Comparison of ENCODE assay signal across 1 cellular context in the genomic region with DNA sequence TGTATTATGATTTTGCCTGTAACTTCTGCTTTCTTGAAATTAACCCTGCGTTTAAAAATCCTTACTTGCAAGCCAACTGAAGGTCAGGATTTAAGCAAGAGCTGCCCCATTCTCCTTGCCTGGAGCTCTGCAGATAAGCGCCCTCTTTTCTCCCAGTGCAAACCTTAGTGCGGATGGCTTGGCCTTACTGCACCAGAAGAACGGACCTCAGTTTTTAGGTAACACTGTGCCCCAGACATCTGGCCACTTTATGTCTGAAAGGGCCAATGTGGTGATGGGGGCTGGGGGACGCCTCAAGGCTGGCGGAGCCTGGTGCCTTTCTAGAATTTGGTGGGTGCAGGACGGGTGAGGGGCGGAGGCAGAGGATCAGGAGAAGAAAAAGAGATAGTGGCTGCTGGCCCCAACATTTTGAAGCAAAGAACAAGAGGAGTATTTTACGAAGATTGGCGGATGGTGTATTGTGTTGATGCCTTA.
TF ChIP-seq lines count a peak whose summit lies in the region.

No MANE protein-coding gene starts in this region.

TF ChIP-seq in WTC11, 78 proteins besides CTCF, POLR2A, EP300 and RAD21 (continued from another document):
- TF ChIP-seq, protein P1, sequence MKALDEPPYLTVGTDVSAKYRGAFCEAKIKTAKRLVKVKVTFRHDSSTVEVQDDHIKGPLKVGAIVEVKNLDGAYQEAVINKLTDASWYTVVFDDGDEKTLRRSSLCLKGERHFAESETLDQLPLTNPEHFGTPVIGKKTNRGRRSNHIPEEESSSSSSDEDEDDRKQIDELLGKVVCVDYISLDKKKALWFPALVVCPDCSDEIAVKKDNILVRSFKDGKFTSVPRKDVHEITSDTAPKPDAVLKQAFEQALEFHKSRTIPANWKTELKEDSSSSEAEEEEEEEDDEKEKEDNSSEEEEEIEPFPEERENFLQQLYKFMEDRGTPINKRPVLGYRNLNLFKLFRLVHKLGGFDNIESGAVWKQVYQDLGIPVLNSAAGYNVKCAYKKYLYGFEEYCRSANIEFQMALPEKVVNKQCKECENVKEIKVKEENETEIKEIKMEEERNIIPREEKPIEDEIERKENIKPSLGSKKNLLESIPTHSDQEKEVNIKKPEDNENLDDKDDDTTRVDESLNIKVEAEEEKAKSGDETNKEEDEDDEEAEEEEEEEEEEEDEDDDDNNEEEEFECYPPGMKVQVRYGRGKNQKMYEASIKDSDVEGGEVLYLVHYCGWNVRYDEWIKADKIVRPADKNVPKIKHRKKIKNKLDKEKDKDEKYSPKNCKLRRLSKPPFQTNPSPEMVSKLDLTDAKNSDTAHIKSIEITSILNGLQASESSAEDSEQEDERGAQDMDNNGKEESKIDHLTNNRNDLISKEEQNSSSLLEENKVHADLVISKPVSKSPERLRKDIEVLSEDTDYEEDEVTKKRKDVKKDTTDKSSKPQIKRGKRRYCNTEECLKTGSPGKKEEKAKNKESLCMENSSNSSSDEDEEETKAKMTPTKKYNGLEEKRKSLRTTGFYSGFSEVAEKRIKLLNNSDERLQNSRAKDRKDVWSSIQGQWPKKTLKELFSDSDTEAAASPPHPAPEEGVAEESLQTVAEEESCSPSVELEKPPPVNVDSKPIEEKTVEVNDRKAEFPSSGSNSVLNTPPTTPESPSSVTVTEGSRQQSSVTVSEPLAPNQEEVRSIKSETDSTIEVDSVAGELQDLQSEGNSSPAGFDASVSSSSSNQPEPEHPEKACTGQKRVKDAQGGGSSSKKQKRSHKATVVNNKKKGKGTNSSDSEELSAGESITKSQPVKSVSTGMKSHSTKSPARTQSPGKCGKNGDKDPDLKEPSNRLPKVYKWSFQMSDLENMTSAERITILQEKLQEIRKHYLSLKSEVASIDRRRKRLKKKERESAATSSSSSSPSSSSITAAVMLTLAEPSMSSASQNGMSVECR (CRISPR knock-in tag; IDR thresholded peaks at IDR 0.05; ENCODE audit: borderline replicate concordance), result no peak
- TF ChIP-seq ZNF121 (CRISPR knock-in tag; IDR thresholded peaks at IDR 0.05) (peak; percentile 41; the same call in 1 of the 2 replicates), EMX1 (CRISPR knock-in tag; IDR thresholded peaks at IDR 0.05) (no peak), ZNF138 (CRISPR knock-in tag; conservative IDR thresholded peaks at IDR 0.05) (0 out of 2 replicates have a peak, but pooled peaks have one; percentile 14), SOX15 (CRISPR knock-in tag; IDR thresholded peaks at IDR 0.05) (no peak)
- TF ChIP-seq, protein P2, sequence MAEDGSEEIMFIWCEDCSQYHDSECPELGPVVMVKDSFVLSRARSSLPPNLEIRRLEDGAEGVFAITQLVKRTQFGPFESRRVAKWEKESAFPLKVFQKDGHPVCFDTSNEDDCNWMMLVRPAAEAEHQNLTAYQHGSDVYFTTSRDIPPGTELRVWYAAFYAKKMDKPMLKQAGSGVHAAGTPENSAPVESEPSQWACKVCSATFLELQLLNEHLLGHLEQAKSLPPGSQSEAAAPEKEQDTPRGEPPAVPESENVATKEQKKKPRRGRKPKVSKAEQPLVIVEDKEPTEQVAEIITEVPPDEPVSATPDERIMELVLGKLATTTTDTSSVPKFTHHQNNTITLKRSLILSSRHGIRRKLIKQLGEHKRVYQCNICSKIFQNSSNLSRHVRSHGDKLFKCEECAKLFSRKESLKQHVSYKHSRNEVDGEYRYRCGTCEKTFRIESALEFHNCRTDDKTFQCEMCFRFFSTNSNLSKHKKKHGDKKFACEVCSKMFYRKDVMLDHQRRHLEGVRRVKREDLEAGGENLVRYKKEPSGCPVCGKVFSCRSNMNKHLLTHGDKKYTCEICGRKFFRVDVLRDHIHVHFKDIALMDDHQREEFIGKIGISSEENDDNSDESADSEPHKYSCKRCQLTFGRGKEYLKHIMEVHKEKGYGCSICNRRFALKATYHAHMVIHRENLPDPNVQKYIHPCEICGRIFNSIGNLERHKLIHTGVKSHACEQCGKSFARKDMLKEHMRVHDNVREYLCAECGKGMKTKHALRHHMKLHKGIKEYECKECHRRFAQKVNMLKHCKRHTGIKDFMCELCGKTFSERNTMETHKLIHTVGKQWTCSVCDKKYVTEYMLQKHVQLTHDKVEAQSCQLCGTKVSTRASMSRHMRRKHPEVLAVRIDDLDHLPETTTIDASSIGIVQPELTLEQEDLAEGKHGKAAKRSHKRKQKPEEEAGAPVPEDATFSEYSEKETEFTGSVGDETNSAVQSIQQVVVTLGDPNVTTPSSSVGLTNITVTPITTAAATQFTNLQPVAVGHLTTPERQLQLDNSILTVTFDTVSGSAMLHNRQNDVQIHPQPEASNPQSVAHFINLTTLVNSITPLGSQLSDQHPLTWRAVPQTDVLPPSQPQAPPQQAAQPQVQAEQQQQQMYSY (CRISPR knock-in tag; IDR thresholded peaks at IDR 0.05), result no peak
- TF ChIP-seq, protein P3, sequence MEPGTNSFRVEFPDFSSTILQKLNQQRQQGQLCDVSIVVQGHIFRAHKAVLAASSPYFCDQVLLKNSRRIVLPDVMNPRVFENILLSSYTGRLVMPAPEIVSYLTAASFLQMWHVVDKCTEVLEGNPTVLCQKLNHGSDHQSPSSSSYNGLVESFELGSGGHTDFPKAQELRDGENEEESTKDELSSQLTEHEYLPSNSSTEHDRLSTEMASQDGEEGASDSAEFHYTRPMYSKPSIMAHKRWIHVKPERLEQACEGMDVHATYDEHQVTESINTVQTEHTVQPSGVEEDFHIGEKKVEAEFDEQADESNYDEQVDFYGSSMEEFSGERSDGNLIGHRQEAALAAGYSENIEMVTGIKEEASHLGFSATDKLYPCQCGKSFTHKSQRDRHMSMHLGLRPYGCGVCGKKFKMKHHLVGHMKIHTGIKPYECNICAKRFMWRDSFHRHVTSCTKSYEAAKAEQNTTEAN (CRISPR knock-in tag; IDR thresholded peaks at IDR 0.05), result no peak
TF ChIP-seq in WTC11: peak in this region for 2.
